Comparison of ENCODE assay signal across 12 cellular contexts in genomic region chr1:224266105-224266935, GRCh38.
A peak's percentile ranks its signal among the peaks of the same experiment; 100 is the strongest.
DNase-seq lines count a peak whose midpoint lies in the region; ATAC-seq and TF ChIP-seq lines count a peak whose summit lies in the region.
"Had no signal": no experiment of that assay in that cellular context is flagged by ENCODE, and none has a peak within 500 bp of the region (broad histone marks: within the 10 kb centered on the region; RNA-seq: fewer than 3 reads in every experiment).

No MANE protein-coding gene starts in this region.

- intact Hi-C loops in thyroid gland (cut with DNase I) = no loop called here

- H3K4me1 ChIP-seq in HEK293 (ENCODE audit: control insufficient read depth, insufficient read depth, low read length) (peaks cover 16% of the 10 kb centered on the region; the same call in 1 of the 2 replicates), thyroid gland (no peaks in the 10 kb centered on the region)

- WGBS in thyroid gland, 2 donors = 77 to 82% methylated on average over 3 of the region's 3 CpGs

- H3K4me1 Mint-ChIP-seq in activated T-cell treated with anti-CD3 and anti-CD28 coated beads, Interleukin-2, amount 50 U/mL, for 24 hours (ENCODE audit: low read depth) = peaks cover 16% of the 10 kb centered on the region
- peaks cover 21% of the 10 kb centered on the region for H3K4me1 Mint-ChIP-seq in activated T-cell treated with anti-CD3 and anti-CD28 coated beads, Interleukin-2, amount 50 U/mL, for 4 hours (ENCODE audit: low read depth)
- H3K4me1 Mint-ChIP-seq in T-helper 1 cell treated with Interleukin-12 subunit alpha and Interleukin-12 subunit beta and Interleukin-4 antibody, amounts not matched to agents 30 μg/mL and 1 μg/mL, for 36 hours (ENCODE audit: low read depth) = peaks cover 36% of the 10 kb centered on the region
- peaks cover 9% of the 10 kb centered on the region for H3K4me1 Mint-ChIP-seq in stimulated activated memory B cell treated with anti-CD40 and anti-IgM and Interleukin-4, amounts not matched to agents 10 μg/mL and 1 μg/mL and 100 μg/mL, for 72 hours

- TF ChIP-seq CTCF in HEK293 (tag by site-specific recombination; IDR thresholded peaks at IDR 0.05) (no peak), thyroid gland (IDR thresholded peaks at IDR 0.05) (no peak)

- H3K27ac ChIP-seq in HEK293 (ENCODE audit: extremely low read depth, low read depth, low read length) (0 out of 2 replicates have a peak overlapping the region, but pooled peaks have one; percentile 5), thyroid gland (no peak overlapping the region)

- H3K27me3 ChIP-seq in thyroid gland = no peaks in the 10 kb centered on the region

- TF ChIP-seq POLR2A in thyroid gland (IDR thresholded peaks at IDR 0.05) = no peak

- POLR2A ChIA-PET in HEK293 (lab: Yijun Ruan, JAX) = no interaction called here

- CTCF ChIA-PET in HEK293 (lab: Yijun Ruan, JAX) = interaction anchor here (0.5 to 0.6 kb wide), 2 partner anchors 67 to 989 kb away, joined by 3 to 4 read pairs; no protein-coding TSS in a partner anchor

- peaks cover 84% of the 10 kb centered on the region for H3K36me3 Mint-ChIP-seq in activated T-cell treated with anti-CD3 and anti-CD28 coated beads, Interleukin-2, amount 50 U/mL, for 24 hours (ENCODE audit: low read depth)
- peaks cover 32% of the 10 kb centered on the region for H3K36me3 Mint-ChIP-seq in activated T-cell treated with anti-CD3 and anti-CD28 coated beads, Interleukin-2, amount 50 U/mL, for 4 hours (ENCODE audit: insufficient read depth)
- H3K36me3 Mint-ChIP-seq in T-helper 1 cell treated with Interleukin-12 subunit alpha and Interleukin-12 subunit beta and Interleukin-4 antibody, amounts not matched to agents 30 μg/mL and 1 μg/mL, for 36 hours (ENCODE audit: low read depth) = peaks cover 37% of the 10 kb centered on the region
- H3K36me3 Mint-ChIP-seq in stimulated activated memory B cell treated with anti-CD40 and anti-IgM and Interleukin-4, amounts not matched to agents 10 μg/mL and 1 μg/mL and 100 μg/mL, for 72 hours = peaks cover 58% of the 10 kb centered on the region

- H3K27me3 Mint-ChIP-seq in activated T-cell treated with anti-CD3 and anti-CD28 coated beads, Interleukin-2, amount 50 U/mL, for 24 hours = no peaks in the 10 kb centered on the region
- H3K27me3 Mint-ChIP-seq in activated T-cell treated with anti-CD3 and anti-CD28 coated beads, Interleukin-2, amount 50 U/mL, for 4 hours (ENCODE audit: low read depth) = no peaks in the 10 kb centered on the region
- H3K27me3 Mint-ChIP-seq in T-helper 1 cell treated with Interleukin-12 subunit alpha and Interleukin-12 subunit beta and Interleukin-4 antibody, amounts not matched to agents 30 μg/mL and 1 μg/mL, for 36 hours (ENCODE audit: low read depth) = no peaks in the 10 kb centered on the region
- H3K27me3 Mint-ChIP-seq in stimulated activated memory B cell treated with anti-CD40 and anti-IgM and Interleukin-4, amounts not matched to agents 10 μg/mL and 1 μg/mL and 100 μg/mL, for 72 hours = no peaks in the 10 kb centered on the region

- H3K9me3 ChIP-seq in HEK293 (ENCODE audit: control insufficient read depth, insufficient read depth, low read depth, low read length) (no peaks in the 10 kb centered on the region), thyroid gland (no peaks in the 10 kb centered on the region)

- no peak overlapping the region for H3K4me3 Mint-ChIP-seq in activated T-cell treated with anti-CD3 and anti-CD28 coated beads, Interleukin-2, amount 50 U/mL, for 24 hours
- H3K4me3 Mint-ChIP-seq in activated T-cell treated with anti-CD3 and anti-CD28 coated beads, Interleukin-2, amount 50 U/mL, for 4 hours = no peak overlapping the region
- no peak overlapping the region for H3K4me3 Mint-ChIP-seq in T-helper 1 cell treated with Interleukin-12 subunit alpha and Interleukin-12 subunit beta and Interleukin-4 antibody, amounts not matched to agents 30 μg/mL and 1 μg/mL, for 36 hours
- H3K4me3 Mint-ChIP-seq in stimulated activated memory B cell treated with anti-CD40 and anti-IgM and Interleukin-4, amounts not matched to agents 10 μg/mL and 1 μg/mL and 100 μg/mL, for 72 hours = no peak overlapping the region

- H3K36me3 ChIP-seq in HEK293 (ENCODE audit: control insufficient read depth in 2 of 2, insufficient read depth in 1 of 2, low read length in 2 of 2) (peaks cover 30 to 35% of the 10 kb centered on the region in 2 experiments), thyroid gland (no peaks in the 10 kb centered on the region)

- H3K27ac Mint-ChIP-seq in activated T-cell treated with anti-CD3 and anti-CD28 coated beads, Interleukin-2, amount 50 U/mL, for 24 hours = peak overlapping the region; percentile 20
- peak overlapping the region; percentile 68 for H3K27ac Mint-ChIP-seq in T-helper 1 cell treated with Interleukin-12 subunit alpha and Interleukin-12 subunit beta and Interleukin-4 antibody, amounts not matched to agents 30 μg/mL and 1 μg/mL, for 36 hours
- H3K27ac Mint-ChIP-seq in stimulated activated memory B cell treated with anti-CD40 and anti-IgM and Interleukin-4, amounts not matched to agents 10 μg/mL and 1 μg/mL and 100 μg/mL, for 72 hours = peak overlapping the region; percentile 65

- no peaks in the 10 kb centered on the region for H3K9me3 Mint-ChIP-seq in activated T-cell treated with anti-CD3 and anti-CD28 coated beads, Interleukin-2, amount 50 U/mL, for 24 hours
- no peaks in the 10 kb centered on the region for H3K9me3 Mint-ChIP-seq in activated T-cell treated with anti-CD3 and anti-CD28 coated beads, Interleukin-2, amount 50 U/mL, for 4 hours
- H3K9me3 Mint-ChIP-seq in T-helper 1 cell treated with Interleukin-12 subunit alpha and Interleukin-12 subunit beta and Interleukin-4 antibody, amounts not matched to agents 30 μg/mL and 1 μg/mL, for 36 hours = no peaks in the 10 kb centered on the region
- H3K9me3 Mint-ChIP-seq in stimulated activated memory B cell treated with anti-CD40 and anti-IgM and Interleukin-4, amounts not matched to agents 10 μg/mL and 1 μg/mL and 100 μg/mL, for 72 hours = no peaks in the 10 kb centered on the region

- H3K4me3 ChIP-seq in HEK293 (ENCODE audit: low read depth, low read length) (no peak overlapping the region), thyroid gland (replicated peaks in 1 of 3) (no peak overlapping the region)
- H3K4me3 ChIP-seq: lung had no signal

- DNase-seq in activated T-cell treated with anti-CD3 and anti-CD28 coated beads, Interleukin-2, amount 50 U/mL, for 24 hours = no peak
- DNase-seq in activated T-cell treated with anti-CD3 and anti-CD28 coated beads, Interleukin-2, amount 50 U/mL, for 4 hours = no peak
- DNase-seq in thyroid gland = no peak
- no peak for DNase-seq in stimulated activated CD4-positive, alpha-beta T cell treated with anti-CD3 and anti-CD28 coated beads, Interleukin-12 subunit alpha, Interleukin-12 subunit beta, amount 100 ng/mL, for 4 hours
- no peak for DNase-seq in midbrain (lab: John Stamatoyannopoulos, UW)
- DNase-seq: activated CD4-positive, alpha-beta T cell treated with anti-CD3 and anti-CD28 coated beads, Interleukin-2, amount 50 U/mL, for 1 hour; NCI-H1105; RPMI8226 had no signal

- no peak for ATAC-seq in activated T-cell treated with anti-CD3 and anti-CD28 coated beads, Interleukin-2, amount 50 U/mL, for 4 hours
- ATAC-seq in stimulated activated memory B cell treated with anti-CD40 and anti-IgM and Interleukin-4, amounts not matched to agents 10 μg/mL and 1 μg/mL and 100 μg/mL, for 72 hours = no peak

TF ChIP-seq in HEK293, 187 proteins besides CTCF, POLR2A, EP300 and RAD21 (continues in another document):
- TF ChIP-seq, protein P1, sequence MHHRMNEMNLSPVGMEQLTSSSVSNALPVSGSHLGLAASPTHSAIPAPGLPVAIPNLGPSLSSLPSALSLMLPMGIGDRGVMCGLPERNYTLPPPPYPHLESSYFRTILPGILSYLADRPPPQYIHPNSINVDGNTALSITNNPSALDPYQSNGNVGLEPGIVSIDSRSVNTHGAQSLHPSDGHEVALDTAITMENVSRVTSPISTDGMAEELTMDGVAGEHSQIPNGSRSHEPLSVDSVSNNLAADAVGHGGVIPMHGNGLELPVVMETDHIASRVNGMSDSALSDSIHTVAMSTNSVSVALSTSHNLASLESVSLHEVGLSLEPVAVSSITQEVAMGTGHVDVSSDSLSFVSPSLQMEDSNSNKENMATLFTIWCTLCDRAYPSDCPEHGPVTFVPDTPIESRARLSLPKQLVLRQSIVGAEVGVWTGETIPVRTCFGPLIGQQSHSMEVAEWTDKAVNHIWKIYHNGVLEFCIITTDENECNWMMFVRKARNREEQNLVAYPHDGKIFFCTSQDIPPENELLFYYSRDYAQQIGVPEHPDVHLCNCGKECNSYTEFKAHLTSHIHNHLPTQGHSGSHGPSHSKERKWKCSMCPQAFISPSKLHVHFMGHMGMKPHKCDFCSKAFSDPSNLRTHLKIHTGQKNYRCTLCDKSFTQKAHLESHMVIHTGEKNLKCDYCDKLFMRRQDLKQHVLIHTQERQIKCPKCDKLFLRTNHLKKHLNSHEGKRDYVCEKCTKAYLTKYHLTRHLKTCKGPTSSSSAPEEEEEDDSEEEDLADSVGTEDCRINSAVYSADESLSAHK (tag by site-specific recombination; IDR thresholded peaks at IDR 0.05) = no peak
- TF ChIP-seq, protein P2, sequence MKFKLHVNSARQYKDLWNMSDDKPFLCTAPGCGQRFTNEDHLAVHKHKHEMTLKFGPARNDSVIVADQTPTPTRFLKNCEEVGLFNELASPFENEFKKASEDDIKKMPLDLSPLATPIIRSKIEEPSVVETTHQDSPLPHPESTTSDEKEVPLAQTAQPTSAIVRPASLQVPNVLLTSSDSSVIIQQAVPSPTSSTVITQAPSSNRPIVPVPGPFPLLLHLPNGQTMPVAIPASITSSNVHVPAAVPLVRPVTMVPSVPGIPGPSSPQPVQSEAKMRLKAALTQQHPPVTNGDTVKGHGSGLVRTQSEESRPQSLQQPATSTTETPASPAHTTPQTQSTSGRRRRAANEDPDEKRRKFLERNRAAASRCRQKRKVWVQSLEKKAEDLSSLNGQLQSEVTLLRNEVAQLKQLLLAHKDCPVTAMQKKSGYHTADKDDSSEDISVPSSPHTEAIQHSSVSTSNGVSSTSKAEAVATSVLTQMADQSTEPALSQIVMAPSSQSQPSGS (tag by site-specific recombination; IDR thresholded peaks at IDR 0.05; ENCODE audit: low read depth) = peak; percentile 66; the same call in 1 of the 2 replicates
- no peak for TF ChIP-seq ZNF658 (tag by site-specific recombination; IDR thresholded peaks at IDR 0.05)
- TF ChIP-seq ZNF529 (tag by site-specific recombination; IDR thresholded peaks at IDR 0.05; ENCODE audit: insufficient replicate concordance) = no peak
- no peak for TF ChIP-seq ZNF560 (tag by site-specific recombination; IDR thresholded peaks at IDR 0.05; ENCODE audit: borderline replicate concordance)
- peak; percentile 66; the same call in 1 of the 2 replicates for TF ChIP-seq ZNF629 (tag by site-specific recombination; IDR thresholded peaks at IDR 0.05)
- peak; percentile 57 for TF ChIP-seq OSR2 (tag by site-specific recombination; IDR thresholded peaks at IDR 0.05)
- no peak for TF ChIP-seq ZNF707 (tag by site-specific recombination; IDR thresholded peaks at IDR 0.05)
- TF ChIP-seq ZNF843 (tag by site-specific recombination; IDR thresholded peaks at IDR 0.05) = 0 out of 2 replicates have a peak, but pooled peaks have one; percentile 22
- peak; percentile 83 for TF ChIP-seq ZNF660 (tag by site-specific recombination; IDR thresholded peaks at IDR 0.05)
